ENCODE assay signal across 22 cellular contexts in the genomic region with DNA sequence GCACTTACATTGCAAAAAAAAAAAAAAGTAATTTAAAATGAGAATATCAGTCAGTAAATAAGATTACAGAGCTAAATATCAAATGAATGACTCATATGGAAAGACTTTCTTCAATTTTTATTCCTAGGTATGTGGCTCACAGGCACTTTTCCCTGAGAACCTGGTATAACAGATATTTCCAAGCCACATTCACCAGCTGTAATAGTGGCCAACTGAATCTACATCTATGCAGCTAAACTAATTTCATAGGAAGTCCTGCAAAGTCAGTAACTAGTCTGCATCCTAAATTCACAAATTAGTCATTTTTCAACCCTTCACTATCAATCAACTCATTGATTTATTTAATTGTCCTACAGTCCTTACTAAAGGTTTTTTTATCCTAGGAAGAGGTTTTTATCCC. TPM values are rescaled to one million over a fixed set of nuclear protein-coding genes. Genes with fewer than 3 reads are reported as not detected.
DNase-seq lines count a peak whose midpoint lies in the region; ATAC-seq, FAIRE-seq and TF ChIP-seq lines count a peak whose summit lies in the region.
"Had no signal": no experiment of that assay in that cellular context is flagged by ENCODE, and none has a peak within 500 bp of the region (broad histone marks: within the 10 kb centered on the region; RNA-seq: fewer than 3 reads in every experiment).

No MANE protein-coding gene starts in this region.

- no peaks in the 10 kb centered on the region for H3K36me3 ChIP-seq in kidney (ENCODE audit: control insufficient read depth in 1 of 2, insufficient read depth in 2 of 2, low read length in 2 of 2)
- H3K36me3 ChIP-seq: Peyer's patch, spleen, upper lobe of left lung, WERI-Rb-1 had no signal

- no peak overlapping the region for H3K9ac ChIP-seq in kidney (ENCODE audit: low read length in 2 of 2)

- H3K4me1 ChIP-seq in kidney (ENCODE audit: control insufficient read depth in 1 of 2, insufficient read depth in 1 of 2, low read depth in 1 of 2, low read length in 2 of 2), result peaks cover 0 to 2% of the 10 kb centered on the region in 2 donors

- H3K27ac Mint-ChIP-seq in chondrocyte (ENCODE audit: unreplicated experiment), result peak overlapping the region; percentile 66
- H3K27ac Mint-ChIP-seq: activated T-helper 1 cell treated with anti-CD3 and anti-CD28 coated beads, Interleukin-12 subunit alpha, Interleukin-12 subunit beta, Interleukin-2, Interleukin-4 antibody, amounts not matched to agents 30 ng/mL and 10 ng/mL and 1 ng/mL, durations not matched to agents 14 hours and 24 hours and 36 hours; CD14-positive monocyte; stimulated activated effector memory CD8-positive, alpha-beta T cell treated with anti-CD3 and anti-CD28 coated beads, Interleukin-12 subunit alpha, Interleukin-12 subunit beta, amount 100 ng/mL, for 72 hours had no signal

- no peak overlapping the region for H3K4me3 Mint-ChIP-seq in chondrocyte (ENCODE audit: unreplicated experiment)
- H3K4me3 Mint-ChIP-seq: activated T-helper 1 cell treated with anti-CD3 and anti-CD28 coated beads, Interleukin-12 subunit alpha, Interleukin-12 subunit beta, Interleukin-2, Interleukin-4 antibody, amounts not matched to agents 30 ng/mL and 10 ng/mL and 1 ng/mL, durations not matched to agents 14 hours and 24 hours and 36 hours; CD14-positive monocyte; stimulated activated effector memory CD8-positive, alpha-beta T cell treated with anti-CD3 and anti-CD28 coated beads, Interleukin-12 subunit alpha, Interleukin-12 subunit beta, amount 100 ng/mL, for 72 hours had no signal

- TF ChIP-seq CTCF in chondrocyte (IDR thresholded peaks at IDR 0.05) (no peak), kidney (IDR thresholded peaks at IDR 0.05; ENCODE audit: borderline replicate concordance, extremely low read depth, insufficient read depth) (no peak)

- peaks cover 3% of the 10 kb centered on the region for H3K9me3 Mint-ChIP-seq in chondrocyte (ENCODE audit: low read depth)
- H3K9me3 Mint-ChIP-seq: activated T-helper 1 cell treated with anti-CD3 and anti-CD28 coated beads, Interleukin-12 subunit alpha, Interleukin-12 subunit beta, Interleukin-2, Interleukin-4 antibody, amounts not matched to agents 30 ng/mL and 10 ng/mL and 1 ng/mL, durations not matched to agents 14 hours and 24 hours and 36 hours; stimulated activated effector memory CD8-positive, alpha-beta T cell treated with anti-CD3 and anti-CD28 coated beads, Interleukin-12 subunit alpha, Interleukin-12 subunit beta, amount 100 ng/mL, for 72 hours had no signal

- peak; percentile 49 for DNase-seq in A172 (ENCODE audit: low spot score)
- peak; percentile 49 for DNase-seq in NCI-H226
- DNase-seq in chondrocyte (ENCODE audit: low spot score), result no peak
- DNase-seq in kidney tubule cell (ENCODE audit: low spot score), result peak; percentile 14
- DNase-seq in GM19240 (ENCODE audit: insufficient read length, low spot score), result no peak
- DNase-seq in effector CD4-positive, alpha-beta T cell, result no peak
- no peak for DNase-seq in left lobe of liver (ENCODE audit: low spot score)
- no peak for DNase-seq in kidney
- DNase-seq: activated CD8-positive, alpha-beta memory T cell treated with anti-CD3 and anti-CD28 coated beads for 24 hours; hippocampal formation; left colon; NCI-H2107; NCI-H774; Peyer's patch; spleen; upper lobe of left lung; WERI-Rb-1 had no signal

- peaks cover 24% of the 10 kb centered on the region for H3K4me1 Mint-ChIP-seq in chondrocyte (ENCODE audit: low read depth)

- no peaks in the 10 kb centered on the region for H3K36me3 Mint-ChIP-seq in chondrocyte (ENCODE audit: low read depth)
- H3K36me3 Mint-ChIP-seq: stimulated activated effector memory CD8-positive, alpha-beta T cell treated with anti-CD3 and anti-CD28 coated beads, Interleukin-12 subunit alpha, Interleukin-12 subunit beta, amount 100 ng/mL, for 72 hours had no signal

- ATAC-seq in left lobe of liver, result no peak
- ATAC-seq: left colon; stimulated activated effector memory CD8-positive, alpha-beta T cell treated with anti-CD3 and anti-CD28 coated beads, Interleukin-12 subunit alpha, Interleukin-12 subunit beta, amount 100 ng/mL, for 72 hours had no signal

- no peak for FAIRE-seq in kidney (lab: Jason Lieb, UNC)

- no peaks in the 10 kb centered on the region for H3K9me3 ChIP-seq in kidney (ENCODE audit: control insufficient read depth in 1 of 2, low read length in 2 of 2)
- H3K9me3 ChIP-seq: Peyer's patch, spleen, upper lobe of left lung had no signal

- no peak overlapping the region for H3K4me3 ChIP-seq in kidney (ENCODE audit: low read length in 2 of 2)
- H3K4me3 ChIP-seq: spleen had no signal

- intact Hi-C loops in kidney (cut with DNase I), result loop anchor here (10.0 kb wide), 1 partner anchor 308 kb away; no protein-coding TSS in a partner anchor

- no peaks in the 10 kb centered on the region for H3K27me3 Mint-ChIP-seq in chondrocyte (ENCODE audit: low read depth)

- no peak overlapping the region for H3K27ac ChIP-seq in kidney (ENCODE audit: low read depth in 2 of 2, low read length in 2 of 2)
- H3K27ac ChIP-seq: 22Rv1, epithelial cell of prostate, spleen, WERI-Rb-1 had no signal

RNA-seq across cellular contexts. Expression of gene PDE5A, which starts 5.6 kb away (rescaled TPM):
- total RNA-seq in A172 (2014; rRNA removed; shearing (Covaris generic)), result 7.0 and 9.9 TPM in 2 replicates
- 7.0 to 21.8 TPM (median 17.0 TPM) in 3 replicates for total RNA-seq in chondrocyte
- total RNA-seq in left lobe of liver, result 0.53 TPM
- 29.4 TPM for total RNA-seq in kidney
- 3.9 TPM for polyA plus RNA-seq in kidney (ENCODE audit: insufficient read depth, low read depth, low replicate concordance)

Comparison
In these comparisons a context has a peak if more than half of its experiments do, and no peak if none do; other contexts are left out.
1. DNase-seq: peak in A172 (single experiment), NCI-H226 (single experiment) and kidney tubule cell (single experiment); none in chondrocyte (single experiment), GM19240 (single experiment), effector CD4-positive, alpha-beta T cell (single experiment), left lobe of liver (single experiment) and kidney (single experiment).